In genomic region chr11:111920908-111921307, GRCh38 we compare ENCODE assay signal across 14 cellular contexts. TPM values are rescaled to one million over a fixed set of nuclear protein-coding genes. Genes with fewer than 3 reads are reported as not detected.
A peak's percentile ranks its signal among the peaks of the same experiment; 100 is the strongest.
DNase-seq lines count a peak whose midpoint lies in the region; ATAC-seq and TF ChIP-seq lines count a peak whose summit lies in the region.
"Had no signal": no experiment of that assay in that cellular context is flagged by ENCODE, and none has a peak within 500 bp of the region (broad histone marks: within the 10 kb centered on the region; RNA-seq: fewer than 3 reads in every experiment).

No MANE protein-coding gene starts in this region.

- H3K9ac ChIP-seq in subcutaneous abdominal adipose tissue (ENCODE audit: low read length in 5 of 5): no peak overlapping the region
- H3K9ac ChIP-seq: BLaER1 had no signal

- H3K4me1 Mint-ChIP-seq in nephron (peaks cover 62% of the 10 kb centered on the region), T-cell (peaks cover 0 to 3% (median 2%) of the 10 kb centered on the region in 3 donors)

- H3K9me3 Mint-ChIP-seq in nephron (no peaks in the 10 kb centered on the region), T-cell (no peaks in the 10 kb centered on the region)

- H3K27ac ChIP-seq in A673 (ENCODE audit: low read depth, low read length, poor library complexity, severe bottlenecking) (peak overlapping the region; percentile 14), subcutaneous abdominal adipose tissue (ENCODE audit: low read depth, low read length) (peak overlapping the region; percentile 94)
- H3K27ac ChIP-seq: BLaER1 had no signal

- H3K36me3 Mint-ChIP-seq in nephron (ENCODE audit: low read depth) (no peaks in the 10 kb centered on the region), T-cell (no peaks in the 10 kb centered on the region)

- no peak overlapping the region for H3K4me3 ChIP-seq in A673 (ENCODE audit: low read depth, low read length, poor library complexity, severe bottlenecking)
- no peak overlapping the region for H3K4me3 ChIP-seq in subcutaneous abdominal adipose tissue (ENCODE audit: low read depth in 1 of 5, low read length in 5 of 5)
- H3K4me3 ChIP-seq: BLaER1 had no signal

- ATAC-seq in T-cell (replicated peaks in 1 of 4): no peak
- ATAC-seq: HCT116 had no signal

- DNase-seq in A673 (ENCODE audit: low spot score) (no peak), EH (ENCODE audit: low read depth) (peak; percentile 33), RKO (ENCODE audit: low spot score) (no peak), NOMO-1 treated with dmso at 0.1 percent for 144 hours (lab: John Stamatoyannopoulos, UW; ENCODE audit: unreplicated experiment) (no peak), T-cell (no peak)
- DNase-seq: AML-193; Caco-2; CD8-positive, alpha-beta memory T cell; DMS53 had no signal

- intact Hi-C loops in A673 (cut with micrococcal nuclease; ENCODE audit: unreplicated experiment): no loop called here

- H3K27me3 Mint-ChIP-seq in nephron (ENCODE audit: low read depth) (peaks cover 3% of the 10 kb centered on the region), T-cell (peaks cover 17 to 23% of the 10 kb centered on the region in 2 donors)

- BruUV-seq in A673 (replicated peaks; lab: Mats Ljungman, UMichigan): no TSS peak

- no peak for TF ChIP-seq CTCF in A673 (conservative IDR thresholded peaks at IDR 0.05; ENCODE audit: low read depth, low read length)
- no peak for TF ChIP-seq CTCF in nephron (IDR thresholded peaks at IDR 0.05; ENCODE audit: unreplicated experiment in 3 of 3)

- CTCF ChIA-PET in A673 (lab: Charles Lee) (interaction anchor here (0.5 kb wide), 1 partner anchor 20 kb away, joined by 5 read pairs; no protein-coding TSS in a partner anchor), T-cell (lab: Charles Lee) (interaction anchor here in 1 of 2 donors (0.6 kb wide), 1 partner anchor 144 kb away, joined by 3 read pairs; no protein-coding TSS in a partner anchor)

- H3K4me1 ChIP-seq in A673 (ENCODE audit: insufficient read depth, low read length, poor library complexity, severe bottlenecking) (peaks cover 49% of the 10 kb centered on the region), subcutaneous abdominal adipose tissue (ENCODE audit: control insufficient read depth in 5 of 5, insufficient read depth in 5 of 5, low read length in 5 of 5) (peaks cover 3 to 45% (median 37%) of the 10 kb centered on the region in 5 donors)

- no peaks in the 10 kb centered on the region for H3K36me3 ChIP-seq in A673 (ENCODE audit: insufficient read depth, low read length, poor library complexity, severe bottlenecking)
- H3K36me3 ChIP-seq in subcutaneous abdominal adipose tissue (ENCODE audit: control insufficient read depth in 5 of 5, insufficient read depth in 5 of 5, low read length in 5 of 5): no peaks in the 10 kb centered on the region
- H3K36me3 ChIP-seq: BLaER1 had no signal

- H3K9me3 ChIP-seq in A673 (ENCODE audit: low read depth, low read length, poor library complexity, severe bottlenecking) (no peaks in the 10 kb centered on the region), subcutaneous abdominal adipose tissue (ENCODE audit: control insufficient read depth in 5 of 5, low read length in 5 of 5) (no peaks in the 10 kb centered on the region)
- H3K9me3 ChIP-seq: BLaER1, Caco-2 had no signal

- POLR2A ChIA-PET in A673 (lab: Charles Lee; ENCODE audit: low non-redundant PET): no interaction called here
- POLR2A ChIA-PET in T-cell (lab: Charles Lee): no interaction called here

- no peak overlapping the region for H3K4me3 Mint-ChIP-seq in nephron
- no peak overlapping the region for H3K4me3 Mint-ChIP-seq in T-cell
- H3K4me3 Mint-ChIP-seq: CD8-positive, alpha-beta memory T cell had no signal

- H3K27me3 ChIP-seq in A673 (replicated peaks; ENCODE audit: insufficient read depth, low read depth, low read length, poor library complexity): no peaks in the 10 kb centered on the region
- no peaks in the 10 kb centered on the region for H3K27me3 ChIP-seq in subcutaneous abdominal adipose tissue (ENCODE audit: control insufficient read depth in 5 of 5, insufficient read depth in 4 of 5, low read length in 5 of 5)
- H3K27me3 ChIP-seq: BLaER1 had no signal

- H3K27ac Mint-ChIP-seq in nephron (peak overlapping the region in 2 of 3 experiments; percentile 13 to 65), T-cell (no peak overlapping the region)
- H3K27ac Mint-ChIP-seq: CD8-positive, alpha-beta memory T cell had no signal

RNA-seq across cellular contexts. Expression of gene C11orf52, which starts 2.2 kb away (rescaled TPM):
- total RNA-seq in A673 (2021) (1.4 and 1.5 TPM in 2 replicates), T-cell (not detected)
- total RNA-seq: CD8-positive, alpha-beta memory T cell; H4 had no signal

RNA-seq across cellular contexts. Expression of gene HSPB2, which starts 8.4 kb away (rescaled TPM):
- not detected in 2 replicates for total RNA-seq in A673 (2021)
- not detected for total RNA-seq in T-cell
- total RNA-seq: Caco-2; CD8-positive, alpha-beta memory T cell; H4 had no signal

RNA-seq across cellular contexts. Expression of gene CRYAB, which starts 9.3 kb away (rescaled TPM):
- 0.87 and 1.6 TPM in 2 replicates for total RNA-seq in A673 (2021)
- total RNA-seq in T-cell: under 1 TPM in 2 of 5 donors, not detected in 3; 0.38 to 0.49 TPM
- total RNA-seq: CD8-positive, alpha-beta memory T cell had no signal

RNA-seq across cellular contexts. Expression of gene DIXDC1, which starts 16.2 kb away (rescaled TPM):
- total RNA-seq in A673 (2021) (22.4 and 24.6 TPM in 2 replicates), T-cell (1 to 10 TPM; 1.6 to 4.8 (median 3.4) TPM)

RNA-seq across cellular contexts. Expression of gene CFAP68, which starts 41.6 kb away (rescaled TPM):
- total RNA-seq in A673 (2021): 16.5 and 16.9 TPM in 2 replicates
- total RNA-seq in T-cell: 10 to 100 TPM; 12.0 to 18.6 (median 16.7) TPM

Comparison
In these comparisons a context has a peak if more than half of its experiments do, and no peak if none do; other contexts are left out.
1. H3K27ac Mint-ChIP-seq: peak in nephron (2 of 3); none in T-cell (0 of 2).